In the genomic region with DNA sequence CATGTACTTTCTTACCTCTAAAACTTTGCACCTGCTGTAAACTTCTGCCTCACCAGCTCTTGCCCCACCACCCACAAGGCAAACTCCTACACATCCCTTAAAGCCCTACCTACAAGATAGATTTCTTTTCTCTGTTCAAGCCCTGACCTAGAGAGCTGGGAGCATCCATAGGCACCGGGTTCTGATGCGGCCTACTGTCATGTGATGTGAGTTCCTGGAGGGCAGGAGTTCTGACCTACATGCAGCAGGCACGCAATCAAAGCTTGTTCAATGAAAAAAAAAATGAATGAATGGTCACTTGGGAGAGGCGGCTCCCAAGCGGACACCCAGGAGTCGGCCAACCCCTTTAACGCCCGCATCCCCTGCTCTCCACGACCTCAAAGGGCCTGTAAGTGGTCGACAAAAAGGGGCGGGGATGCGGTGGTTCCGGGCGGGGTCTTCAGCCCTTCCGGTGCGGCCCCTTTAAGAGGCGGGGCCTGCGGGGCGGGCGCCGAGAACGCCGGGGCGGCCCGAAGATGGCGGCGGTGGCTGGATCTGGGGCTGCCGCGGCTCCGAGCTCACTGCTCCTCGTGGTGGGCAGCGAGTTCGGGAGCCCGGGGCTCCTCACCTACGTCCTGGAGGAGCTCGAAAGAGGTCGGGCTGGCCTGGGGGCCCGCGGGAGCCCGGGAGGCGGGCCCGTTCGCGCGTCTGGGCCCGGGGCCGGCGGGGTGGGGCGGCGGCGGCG, we compare ENCODE assay signal across 8 cellular contexts. TPM values are rescaled to one million over a fixed set of nuclear protein-coding genes. Genes with fewer than 3 reads are reported as not detected.
DNase-seq lines count a peak whose midpoint lies in the region; ATAC-seq, FAIRE-seq and TF ChIP-seq lines count a peak whose summit lies in the region.

A gene with protein sequence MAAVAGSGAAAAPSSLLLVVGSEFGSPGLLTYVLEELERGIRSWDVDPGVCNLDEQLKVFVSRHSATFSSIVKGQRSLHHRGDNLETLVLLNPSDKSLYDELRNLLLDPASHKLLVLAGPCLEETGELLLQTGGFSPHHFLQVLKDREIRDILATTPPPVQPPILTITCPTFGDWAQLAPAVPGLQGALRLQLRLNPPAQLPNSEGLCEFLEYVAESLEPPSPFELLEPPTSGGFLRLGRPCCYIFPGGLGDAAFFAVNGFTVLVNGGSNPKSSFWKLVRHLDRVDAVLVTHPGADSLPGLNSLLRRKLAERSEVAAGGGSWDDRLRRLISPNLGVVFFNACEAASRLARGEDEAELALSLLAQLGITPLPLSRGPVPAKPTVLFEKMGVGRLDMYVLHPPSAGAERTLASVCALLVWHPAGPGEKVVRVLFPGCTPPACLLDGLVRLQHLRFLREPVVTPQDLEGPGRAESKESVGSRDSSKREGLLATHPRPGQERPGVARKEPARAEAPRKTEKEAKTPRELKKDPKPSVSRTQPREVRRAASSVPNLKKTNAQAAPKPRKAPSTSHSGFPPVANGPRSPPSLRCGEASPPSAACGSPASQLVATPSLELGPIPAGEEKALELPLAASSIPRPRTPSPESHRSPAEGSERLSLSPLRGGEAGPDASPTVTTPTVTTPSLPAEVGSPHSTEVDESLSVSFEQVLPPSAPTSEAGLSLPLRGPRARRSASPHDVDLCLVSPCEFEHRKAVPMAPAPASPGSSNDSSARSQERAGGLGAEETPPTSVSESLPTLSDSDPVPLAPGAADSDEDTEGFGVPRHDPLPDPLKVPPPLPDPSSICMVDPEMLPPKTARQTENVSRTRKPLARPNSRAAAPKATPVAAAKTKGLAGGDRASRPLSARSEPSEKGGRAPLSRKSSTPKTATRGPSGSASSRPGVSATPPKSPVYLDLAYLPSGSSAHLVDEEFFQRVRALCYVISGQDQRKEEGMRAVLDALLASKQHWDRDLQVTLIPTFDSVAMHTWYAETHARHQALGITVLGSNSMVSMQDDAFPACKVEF (plus strand): TSS at position 493 of the 724 bp plus-strand sequence. CDS start 23 bp downstream, at position 516.

- no peaks in the 10 kb centered on the region for H3K27me3 ChIP-seq in duodenal mucosa (ENCODE audit: control insufficient read depth in 1 of 2, insufficient read depth in 2 of 2, low read length in 2 of 2)

- no peak for TF ChIP-seq CTCF in lower leg skin (IDR thresholded peaks at IDR 0.05)

- H3K4me3 ChIP-seq in duodenal mucosa (ENCODE audit: low read depth in 1 of 2, low read length in 2 of 2) (peak within 1 kb of the TSS; percentile 81 to 87), lower leg skin (ENCODE audit: low read depth, poor library complexity, severe bottlenecking) (peak within 1 kb of the TSS; percentile 82)

- intact Hi-C loops in lower leg skin (cut with DNase I; ENCODE audit: low total_unique reads) = no loop called here

- peaks cover 25 to 31% of the 10 kb centered on the region in 2 donors for H3K4me1 ChIP-seq in duodenal mucosa (ENCODE audit: control insufficient read depth in 1 of 2, insufficient read depth in 2 of 2, low read length in 2 of 2)

- DNase-seq in GM12892 (ENCODE audit: insufficient read length) (peak; percentile 91), NCI-H345 (lab: John Stamatoyannopoulos, UW) (peak; percentile 54), lower leg skin (ENCODE audit: low spot score in 2 of 2) (peak in 1 of 2 donors; percentile 88), dedifferentiated amniotic fluid mesenchymal stem cell (ENCODE audit: extremely low spot score) (no peak)
- peak; percentile 42 to 47 for DNase-seq in activated CD4-positive, alpha-beta T cell treated with anti-CD3 and anti-CD28 coated beads, Interleukin-2, amount 50 U/mL, for 4 hours
- peak; percentile 44 to 67 (median 44) for DNase-seq in stimulated activated CD4-positive, alpha-beta T cell treated with anti-CD3 and anti-CD28 coated beads, TNF-alpha, amount 100 ng/mL, for 24 hours (ENCODE audit: low read depth in 3 of 3)

- TF ChIP-seq POLR2A in GM12892 (IDR thresholded peaks at IDR 0.05; ENCODE audit: low read depth, low read length) = peak; percentile 85
- TF ChIP-seq POLR2A in lower leg skin (IDR thresholded peaks at IDR 0.05) = no peak

- ATAC-seq in HG02798 (IDR thresholded peaks at IDR 0.05; ENCODE audit: poor library complexity, unreplicated experiment) = peak; percentile 84

- peak; percentile 84 for FAIRE-seq in GM12892 (lab: Jason Lieb, UNC)

- no peaks in the 10 kb centered on the region for H3K9me3 ChIP-seq in duodenal mucosa (ENCODE audit: control insufficient read depth in 1 of 2, low read length in 2 of 2)

- peak within 1 kb of the TSS; percentile 25 to 68 for H3K9ac ChIP-seq in duodenal mucosa (ENCODE audit: low read depth in 1 of 2, low read length in 2 of 2)

- no peak within 1 kb of the TSS for H3K27ac ChIP-seq in duodenal mucosa (ENCODE audit: low read depth, low read length)

- H3K36me3 ChIP-seq in duodenal mucosa (ENCODE audit: control insufficient read depth in 1 of 2, insufficient read depth in 2 of 2, low read length in 2 of 2) = peaks cover 3 to 6% of the 10 kb centered on the region in 2 donors

- 2% methylated on average over 14 to 27 of the region's 52 CpGs for WGBS in lower leg skin, 2 donors

RNA-seq across cellular contexts. Expression of the gene that starts here (rescaled TPM):
- 16.0 TPM for polyA plus RNA-seq in GM12892 (2012; ENCODE audit: missing spikeins)
- 10 to 100 TPM; 10.8 to 32.7 (median 24.5) TPM for total RNA-seq in lower leg skin
